Comparison of ENCODE assay signal across 9 cellular contexts in the genomic region with DNA sequence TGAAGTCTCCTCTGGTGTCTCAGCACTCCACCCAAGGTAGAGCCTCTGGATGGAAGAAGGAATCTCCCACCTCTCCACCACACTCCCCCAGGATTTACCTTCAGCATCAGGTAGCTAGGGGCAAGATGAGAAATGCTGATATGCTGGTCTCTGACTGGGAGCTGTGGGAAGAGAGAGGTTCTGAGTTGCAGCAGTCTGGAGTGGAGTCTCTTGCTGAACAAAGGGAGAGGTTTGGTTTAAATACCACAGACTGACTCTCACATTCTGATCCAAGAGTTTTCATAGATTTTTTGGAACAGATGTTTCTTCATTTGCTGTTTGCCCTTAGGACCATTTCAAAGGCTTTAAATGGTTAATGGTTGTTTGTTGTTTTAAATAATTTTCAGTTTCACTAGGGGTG. TPM values are rescaled to one million over a fixed set of nuclear protein-coding genes. Genes with fewer than 3 reads are reported as not detected.
DNase-seq lines count a peak whose midpoint lies in the region; FAIRE-seq and TF ChIP-seq lines count a peak whose summit lies in the region.
"Had no signal": no experiment of that assay in that cellular context is flagged by ENCODE, and none has a peak within 500 bp of the region (broad histone marks: within the 10 kb centered on the region; RNA-seq: fewer than 3 reads in every experiment).

No MANE protein-coding gene starts in this region.

- TF ChIP-seq POLR2A in NB4 (IDR thresholded peaks at IDR 0.05; ENCODE audit: extremely low read depth, insufficient read length) (no peak), GM12891 (IDR thresholded peaks at IDR 0.05; ENCODE audit: low read depth, low read length) (no peak)

- H3K27me3 ChIP-seq in Caco-2 (replicated peaks; ENCODE audit: control insufficient read depth, insufficient read depth, low read length), result no peaks in the 10 kb centered on the region

- intact Hi-C loops in Caco-2 (cut with micrococcal nuclease; ENCODE audit: unreplicated experiment), result loop anchor here (5.0 kb wide), 2 partner anchors 228 to 337 kb away; partner anchors contain the start of genes NIF3L1, PPIL3, STRADB and TRAK2

- TF ChIP-seq CTCF in Caco-2 (IDR thresholded peaks at IDR 0.05; ENCODE audit: insufficient read depth in 1 of 2, low read depth in 1 of 2, low read length in 1 of 2, severe bottlenecking in 1 of 2, unreplicated experiment in 1 of 2) (no peak), NB4 (IDR thresholded peaks at IDR 0.05; ENCODE audit: low read depth, low read length) (no peak), choroid plexus epithelial cell (conservative IDR thresholded peaks at IDR 0.05; ENCODE audit: low read depth, low read length) (no peak), neural crest cell (conservative IDR thresholded peaks at IDR 0.05) (no peak)

- H3K9me3 Mint-ChIP-seq in Caco-2 (ENCODE audit: unreplicated experiment), result no peaks in the 10 kb centered on the region
- H3K9me3 Mint-ChIP-seq in neural crest cell, result no peaks in the 10 kb centered on the region

- POLR2A ChIA-PET in Caco-2 (lab: Charles Lee), result no interaction called here

- H3K27me3 Mint-ChIP-seq in Caco-2 (ENCODE audit: insufficient read depth, unreplicated experiment) (no peaks in the 10 kb centered on the region), neural crest cell (ENCODE audit: low read depth) (no peaks in the 10 kb centered on the region)

- no peaks in the 10 kb centered on the region for H3K9me3 ChIP-seq in Caco-2

- DNase-seq in Caco-2 (no peak), NB4 (ENCODE audit: low read depth) (no peak), choroid plexus epithelial cell (ENCODE audit: low read depth) (peak; percentile 62), neural crest cell (ENCODE audit: low read depth, low spot score) (no peak), NCI-H526 treated with DMSO at 0.1 percent for 48 hours (lab: John Stamatoyannopoulos, UW) (no peak), GM12891 (ENCODE audit: insufficient read length, low spot score) (no peak), OCI-M2 (lab: John Stamatoyannopoulos, UW; ENCODE audit: unreplicated experiment) (no peak)
- no peak for DNase-seq in activated CD4-positive, alpha-beta T cell treated with anti-CD3 and anti-CD28 coated beads, Interleukin-2, amount 50 U/mL, for 1 hour

- CTCF ChIA-PET in Caco-2 (lab: Charles Lee), result interaction anchor here (3.2 kb wide), 1 partner anchor 43 kb away, joined by 17 read pairs; no protein-coding TSS in a partner anchor

- H3K4me3 ChIP-seq in Caco-2 (ENCODE audit: low read depth, low read length) (no peak overlapping the region), NB4 (ENCODE audit: low read depth, low read length) (peak overlapping the region; percentile 98), choroid plexus epithelial cell (ENCODE audit: low read depth, low read length) (peak overlapping the region; percentile 47)

- no TSS peak for BruUV-seq in Caco-2 (replicated peaks; lab: Mats Ljungman, UMichigan)

- FAIRE-seq in GM12891 (lab: Jason Lieb, UNC), result no peak
- FAIRE-seq: RCC 7860 had no signal

- H3K27ac Mint-ChIP-seq in Caco-2 (ENCODE audit: unreplicated experiment) (peak overlapping the region; percentile 91), neural crest cell (ENCODE audit: unreplicated experiment) (no peak overlapping the region)

- H3K4me1 Mint-ChIP-seq in Caco-2 (ENCODE audit: low read depth, unreplicated experiment) (peaks cover 20% of the 10 kb centered on the region), neural crest cell (peaks cover 12% of the 10 kb centered on the region)

- H3K4me1 ChIP-seq in Caco-2, result peaks cover 11% of the 10 kb centered on the region; the same call in 1 of the 2 replicates

- H3K4me3 Mint-ChIP-seq in Caco-2 (ENCODE audit: unreplicated experiment) (peak overlapping the region; percentile 98), neural crest cell (peak overlapping the region; percentile 64)

- no peaks in the 10 kb centered on the region for H3K36me3 ChIP-seq in Caco-2 (ENCODE audit: control insufficient read depth, insufficient read depth, low read length)

- H3K36me3 Mint-ChIP-seq in Caco-2 (ENCODE audit: insufficient read depth, unreplicated experiment) (peaks cover 17% of the 10 kb centered on the region), neural crest cell (ENCODE audit: low read depth) (no peaks in the 10 kb centered on the region)

TF ChIP-seq in GM12891, 5 proteins besides CTCF, POLR2A, EP300 and RAD21:
- no peak for TF ChIP-seq PAX5 (IDR thresholded peaks at IDR 0.05; ENCODE audit: insufficient read depth, low read length, severe bottlenecking)
- no peak for TF ChIP-seq SPI1 (IDR thresholded peaks at IDR 0.05; ENCODE audit: low read depth, low read length)
- TF ChIP-seq POLR2AphosphoS5 (IDR thresholded peaks at IDR 0.05; ENCODE audit: low read depth, low read length), result no peak
- TF ChIP-seq TAF1 (IDR thresholded peaks at IDR 0.05; ENCODE audit: low read depth, low read length), result no peak
- TF ChIP-seq POU2F2 (IDR thresholded peaks at IDR 0.05; ENCODE audit: low read depth, low read length), result no peak

RNA-seq across cellular contexts. Expression of gene CFLAR, which starts 1.1 kb away (rescaled TPM):
- 56.4 and 62.6 TPM in 2 replicates for total RNA-seq in Caco-2 (2022)
- 14.4 and 16.7 TPM in 2 replicates for total RNA-seq in neural crest cell
- 139 TPM for polyA plus RNA-seq in GM12891 (2012; ENCODE audit: low read depth, missing spikeins)

RNA-seq across cellular contexts. Expression of gene NDUFB3, which starts 43.0 kb away (rescaled TPM):
- 117 and 118 TPM in 2 replicates for total RNA-seq in Caco-2 (2022)
- 87.1 and 93.5 TPM in 2 replicates for total RNA-seq in neural crest cell
- polyA plus RNA-seq in GM12891 (2012; ENCODE audit: low read depth, missing spikeins), result 149 TPM

RNA-seq across cellular contexts. Expression of gene HYCC2, which starts 43.4 kb away (rescaled TPM):
- total RNA-seq in Caco-2 (2022) (21.8 and 21.9 TPM in 2 replicates), neural crest cell (14.6 and 17.4 TPM in 2 replicates)
- polyA plus RNA-seq in GM12891 (2012; ENCODE audit: low read depth, missing spikeins), result 3.0 TPM
